9 cellular contexts compared by ENCODE assay signal in the genomic region with DNA sequence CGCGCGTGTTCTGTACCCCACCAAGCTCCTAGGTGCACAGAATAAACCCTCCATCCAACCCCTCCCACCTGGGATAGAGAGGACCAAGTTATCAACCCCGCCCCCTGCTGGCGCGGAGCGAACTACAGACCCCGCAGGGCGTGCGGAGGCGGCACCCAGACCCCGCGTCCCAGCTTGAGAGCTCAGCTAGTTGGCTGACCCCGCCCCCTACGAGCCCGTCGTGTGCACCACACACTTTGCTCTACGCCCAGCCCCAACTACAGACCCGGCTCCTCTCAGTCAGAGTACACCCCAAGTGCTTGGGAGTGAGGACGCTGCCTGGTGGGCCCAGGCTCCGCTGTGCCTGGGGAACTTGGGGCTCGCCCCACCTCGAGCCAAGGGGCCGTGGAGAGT. TPM values are rescaled to one million over a fixed set of nuclear protein-coding genes. Genes with fewer than 3 reads are reported as not detected.
DNase-seq lines count a peak whose midpoint lies in the region; ATAC-seq and TF ChIP-seq lines count a peak whose summit lies in the region.
"Had no signal": no experiment of that assay in that cellular context is flagged by ENCODE, and none has a peak within 500 bp of the region (broad histone marks: within the 10 kb centered on the region; RNA-seq: fewer than 3 reads in every experiment).

No MANE protein-coding gene starts in this region.

- H4K20me1 ChIP-seq in hepatocyte (ENCODE audit: insufficient read depth, poor library complexity, severe bottlenecking) = no peaks in the 10 kb centered on the region

- H3K79me2 ChIP-seq in hepatocyte = no peaks in the 10 kb centered on the region

- no peak overlapping the region for H3K27ac ChIP-seq in hepatocyte

- H3K4me1 Mint-ChIP-seq in activated T-cell treated with anti-CD3 and anti-CD28 coated beads, Interleukin-2, amount 50 U/mL, for 72 hours (ENCODE audit: low read depth) = peaks cover 15% of the 10 kb centered on the region

- DNase-seq in NCI-H2227 (lab: John Stamatoyannopoulos, UW; ENCODE audit: unreplicated experiment) = peak; percentile 6
- no peak for DNase-seq in NCI-H2227 treated with DMSO at 0.1 percent for 48 hours (lab: John Stamatoyannopoulos, UW)
- DNase-seq in activated T-cell treated with anti-CD3 and anti-CD28 coated beads, Interleukin-2, amount 50 U/mL, for 72 hours = peak; percentile 29 to 39
- DNase-seq in hepatocyte (ENCODE audit: low spot score) = peak; percentile 70
- peak; percentile 11 for DNase-seq in stimulated activated CD4-positive, alpha-beta T cell treated with anti-CD3 and anti-CD28 coated beads, Interleukin-4, amount 100 ng/mL, for 24 hours
- no peak for DNase-seq in NCI-H774 (lab: John Stamatoyannopoulos, UW)

- H3K4me3 ChIP-seq in hepatocyte = no peak overlapping the region

- peaks cover 66% of the 10 kb centered on the region for H3K27me3 ChIP-seq in hepatocyte

- peaks cover 19% of the 10 kb centered on the region for H3K4me1 ChIP-seq in hepatocyte (ENCODE audit: insufficient read depth)

- H3K27ac Mint-ChIP-seq in activated T-cell treated with anti-CD3 and anti-CD28 coated beads, Interleukin-2, amount 50 U/mL, for 72 hours = no peak overlapping the region

- peak overlapping the region; percentile 56 for H2AFZ ChIP-seq in hepatocyte

- peak overlapping the region; percentile 91 for H3K4me2 ChIP-seq in hepatocyte

- H3K36me3 Mint-ChIP-seq in activated T-cell treated with anti-CD3 and anti-CD28 coated beads, Interleukin-2, amount 50 U/mL, for 72 hours (ENCODE audit: insufficient read depth in 2 of 2) = no peaks in the 10 kb centered on the region

- WGBS in hepatocyte (ENCODE audit: low lambda C conversion rate, missing lambda C conversion rate) = 3% methylated on average over 23 of the region's 24 CpGs

- peak; percentile 54 for TF ChIP-seq CTCF in hepatocyte (IDR thresholded peaks at IDR 0.05; ENCODE audit: poor library complexity)

- H3K36me3 ChIP-seq in hepatocyte (replicated peaks; ENCODE audit: insufficient read depth, low read depth) = no peaks in the 10 kb centered on the region

- no peaks in the 10 kb centered on the region for H3K9me3 ChIP-seq in hepatocyte (ENCODE audit: low read depth)

- H3K4me3 Mint-ChIP-seq in activated T-cell treated with anti-CD3 and anti-CD28 coated beads, Interleukin-2, amount 50 U/mL, for 72 hours = peak overlapping the region in 1 of 2 donors; percentile 48

- H3K9me3 Mint-ChIP-seq in activated T-cell treated with anti-CD3 and anti-CD28 coated beads, Interleukin-2, amount 50 U/mL, for 72 hours = peaks cover 0 to 3% of the 10 kb centered on the region in 2 donors

- peaks cover 48% of the 10 kb centered on the region for H3K27me3 Mint-ChIP-seq in activated T-cell treated with anti-CD3 and anti-CD28 coated beads, Interleukin-2, amount 50 U/mL, for 72 hours (ENCODE audit: low read depth)

- ATAC-seq in activated T-cell treated with anti-CD3 and anti-CD28 coated beads, Interleukin-2, amount 50 U/mL, for 72 hours (replicated peaks in 1 of 2) = peak; percentile 4 to 38
- ATAC-seq in HG03135 (IDR thresholded peaks at IDR 0.05; ENCODE audit: unreplicated experiment) (no peak), HG03095 (IDR thresholded peaks at IDR 0.05; ENCODE audit: unreplicated experiment) (no peak)

- H3K9me2 ChIP-seq in hepatocyte (replicated peaks; ENCODE audit: insufficient read depth) = no peaks in the 10 kb centered on the region

RNA-seq across cellular contexts. Expression of a gene that starts 1.5 kb away (rescaled TPM):
- not detected for total RNA-seq in activated T-cell treated with anti-CD3 and anti-CD28 coated beads, Interleukin-2, amount 50 U/mL, for 72 hours
- total RNA-seq in hepatocyte = 1.6 and 3.1 TPM in 2 replicates
- polyA plus RNA-seq in hepatocyte = 0.05 and 1.1 TPM in 2 replicates
- polyA plus RNA-seq: AG04450 had no signal

Comparison
In these comparisons a context has a peak if more than half of its experiments do, and no peak if none do; other contexts are left out.
1. DNase-seq: peak in NCI-H2227 (single experiment), activated T-cell treated with anti-CD3 and anti-CD28 coated beads, Interleukin-2, amount 50 U/mL, for 72 hours (2 of 2), hepatocyte (single experiment) and stimulated activated CD4-positive, alpha-beta T cell treated with anti-CD3 and anti-CD28 coated beads, Interleukin-4, amount 100 ng/mL, for 24 hours (single experiment); none in NCI-H2227 treated with DMSO at 0.1 percent for 48 hours (single experiment) and NCI-H774 (single experiment).
2. ATAC-seq: peak in activated T-cell treated with anti-CD3 and anti-CD28 coated beads, Interleukin-2, amount 50 U/mL, for 72 hours (2 of 2); none in HG03135 (single experiment) and HG03095 (single experiment).